ENCODE assay signal across 17 cellular contexts in the genomic region with DNA sequence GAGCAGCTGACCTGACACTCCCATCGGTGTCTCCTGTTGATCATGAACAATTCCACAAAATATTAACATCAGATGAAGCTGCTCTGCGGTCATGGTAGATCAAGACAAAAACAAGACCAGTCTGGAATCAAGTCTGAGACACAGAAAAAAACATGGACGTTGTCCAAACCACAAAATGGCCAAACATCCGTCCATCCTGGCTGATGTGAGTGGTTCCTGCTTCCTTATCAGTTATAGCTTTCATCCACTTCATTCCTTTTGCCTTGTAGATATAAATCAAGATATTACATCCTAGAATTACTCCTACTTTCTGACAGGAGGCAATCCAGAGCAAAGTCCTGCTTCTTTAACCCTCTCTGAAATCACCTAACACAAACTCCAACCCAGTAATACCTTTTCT. TPM values are rescaled to one million over a fixed set of nuclear protein-coding genes. Genes with fewer than 3 reads are reported as not detected.
DNase-seq lines count a peak whose midpoint lies in the region; ATAC-seq and TF ChIP-seq lines count a peak whose summit lies in the region.
"Had no signal": no experiment of that assay in that cellular context is flagged by ENCODE, and none has a peak within 500 bp of the region (broad histone marks: within the 10 kb centered on the region; RNA-seq: fewer than 3 reads in every experiment).

No MANE protein-coding gene starts in this region.

- in situ Hi-C loops in Caki2 (cut with HindIII; ENCODE audit: low pct_unique_long_range_greater_than_20kb, low sequenced_read_pairs), result no loop called here
- in situ Hi-C loops in astrocyte of the cerebellum (cut with HindIII; ENCODE audit: low sequenced_read_pairs), result no loop called here

- no peak for ATAC-seq in GM21447 (IDR thresholded peaks at IDR 0.05; ENCODE audit: unreplicated experiment)
- ATAC-seq: activated CD8-positive, alpha-beta T cell treated with anti-CD3 and anti-CD28 coated beads for 36 hours; body of pancreas; heart right ventricle; left lung; stimulated activated naive CD8-positive, alpha-beta T cell treated with anti-CD3 and anti-CD28 coated beads, Interleukin-15, Interleukin-2, amounts not matched to agents 100 U/mL and 50 U/mL, for 24 hours had no signal

- TF ChIP-seq CTCF in astrocyte of the cerebellum (IDR thresholded peaks at IDR 0.05; ENCODE audit: low read depth, low read length, missing control alignments), result no peak
- no peak for TF ChIP-seq CTCF in RWPE1 (conservative IDR thresholded peaks at IDR 0.05; ENCODE audit: low read depth)

- peak; percentile 83 for DNase-seq in Caki2 (ENCODE audit: low read depth)
- peak; percentile 45 for DNase-seq in LoVo (ENCODE audit: low spot score)
- peak; percentile 23 for DNase-seq in astrocyte of the cerebellum (ENCODE audit: low read depth)
- DNase-seq in kidney glomerular epithelial cell (lab: John Stamatoyannopoulos, UW), result peak; percentile 15
- DNase-seq in RWPE1 (ENCODE audit: low spot score), result no peak
- DNase-seq in NK-92 treated with Interleukin-12 subunit alpha and Interleukin-12 subunit beta, amount 100 ng/mL, for 24 hours (lab: John Stamatoyannopoulos, UW), result no peak
- DNase-seq in occipital lobe (lab: John Stamatoyannopoulos, UW), result no peak
- DNase-seq: activated CD8-positive, alpha-beta T cell treated with anti-CD3 and anti-CD28 coated beads for 36 hours; activated effector memory CD4-positive, alpha-beta T cell treated with anti-CD3 and anti-CD28 coated beads, Interleukin-2, amount 50 U/mL, for 16 hours; body of pancreas; heart right ventricle; left lung; NCI-H510A; stimulated activated naive CD8-positive, alpha-beta T cell treated with anti-CD3 and anti-CD28 coated beads, Interleukin-15, Interleukin-2, amounts not matched to agents 100 U/mL and 50 U/mL, for 24 hours had no signal

- CTCF ChIA-PET in RWPE1 (lab: Yijun Ruan, JAX), result interaction anchor here (0.7 kb wide), 1 partner anchor 1784 kb away, joined by 4 read pairs; no protein-coding TSS in a partner anchor

- POLR2A ChIA-PET in RWPE1 (lab: Yijun Ruan, JAX; ENCODE audit: low non-redundant PET), result no interaction called here

- H3K4me3 ChIP-seq in astrocyte of the cerebellum (ENCODE audit: low read depth, low read length), result no peak overlapping the region
- H3K4me3 ChIP-seq: BLaER1, body of pancreas, heart right ventricle, left lung had no signal

- no peak overlapping the region for H3K27ac ChIP-seq in RWPE1
- H3K27ac ChIP-seq: BLaER1, body of pancreas, heart right ventricle, left lung had no signal

RNA-seq across cellular contexts. Expression of a gene that starts 28.8 kb away (rescaled TPM):
- 93.6 and 112 TPM in 2 replicates for total RNA-seq in Caki2 (2014; rRNA removed; shearing (Covaris generic); ENCODE audit: low replicate concordance)
- total RNA-seq in occipital lobe, result 48.7 TPM

RNA-seq across cellular contexts. Expression of a gene that starts 33.4 kb away (rescaled TPM):
- 94.1 and 114 TPM in 2 replicates for total RNA-seq in Caki2 (2014; rRNA removed; shearing (Covaris generic); ENCODE audit: low replicate concordance)
- total RNA-seq in occipital lobe, result 27.9 TPM

RNA-seq across cellular contexts. Expression of a gene that starts 33.5 kb away (rescaled TPM):
- 68.5 and 86.5 TPM in 2 replicates for total RNA-seq in Caki2 (2014; rRNA removed; shearing (Covaris generic); ENCODE audit: low replicate concordance)
- 26.8 TPM for total RNA-seq in occipital lobe

RNA-seq across cellular contexts. Expression of a gene that starts 37.9 kb away (rescaled TPM):
- total RNA-seq in Caki2 (2014; rRNA removed; shearing (Covaris generic); ENCODE audit: low replicate concordance), result not detected in 2 replicates
- not detected for total RNA-seq in occipital lobe
- total RNA-seq: activated CD8-positive, alpha-beta T cell treated with anti-CD3 and anti-CD28 coated beads for 36 hours; body of pancreas; H1; heart right ventricle; left lung had no signal

RNA-seq across cellular contexts. Expression of a gene that starts 47.2 kb away (rescaled TPM):
- 13.8 and 33.1 TPM in 2 replicates for total RNA-seq in Caki2 (2014; rRNA removed; shearing (Covaris generic); ENCODE audit: low replicate concordance)
- total RNA-seq in occipital lobe, result 8.7 TPM

Comparison
In these comparisons a context has a peak if more than half of its experiments do, and no peak if none do; other contexts are left out.
1. DNase-seq: peak in Caki2 (single experiment), LoVo (single experiment), astrocyte of the cerebellum (single experiment) and kidney glomerular epithelial cell (single experiment); none in RWPE1 (single experiment), NK-92 treated with Interleukin-12 subunit alpha and Interleukin-12 subunit beta, amount 100 ng/mL, for 24 hours (single experiment) and occipital lobe (single experiment).